ENCODE assay signal across 1 cellular context in genomic region chr22:30247561-30247960, GRCh38.
TF ChIP-seq lines count a peak whose summit lies in the region.

No MANE protein-coding gene starts in this region.

TF ChIP-seq in HepG2, 621 proteins besides CTCF, POLR2A, EP300 and RAD21:
- TF ChIP-seq, protein P1, sequence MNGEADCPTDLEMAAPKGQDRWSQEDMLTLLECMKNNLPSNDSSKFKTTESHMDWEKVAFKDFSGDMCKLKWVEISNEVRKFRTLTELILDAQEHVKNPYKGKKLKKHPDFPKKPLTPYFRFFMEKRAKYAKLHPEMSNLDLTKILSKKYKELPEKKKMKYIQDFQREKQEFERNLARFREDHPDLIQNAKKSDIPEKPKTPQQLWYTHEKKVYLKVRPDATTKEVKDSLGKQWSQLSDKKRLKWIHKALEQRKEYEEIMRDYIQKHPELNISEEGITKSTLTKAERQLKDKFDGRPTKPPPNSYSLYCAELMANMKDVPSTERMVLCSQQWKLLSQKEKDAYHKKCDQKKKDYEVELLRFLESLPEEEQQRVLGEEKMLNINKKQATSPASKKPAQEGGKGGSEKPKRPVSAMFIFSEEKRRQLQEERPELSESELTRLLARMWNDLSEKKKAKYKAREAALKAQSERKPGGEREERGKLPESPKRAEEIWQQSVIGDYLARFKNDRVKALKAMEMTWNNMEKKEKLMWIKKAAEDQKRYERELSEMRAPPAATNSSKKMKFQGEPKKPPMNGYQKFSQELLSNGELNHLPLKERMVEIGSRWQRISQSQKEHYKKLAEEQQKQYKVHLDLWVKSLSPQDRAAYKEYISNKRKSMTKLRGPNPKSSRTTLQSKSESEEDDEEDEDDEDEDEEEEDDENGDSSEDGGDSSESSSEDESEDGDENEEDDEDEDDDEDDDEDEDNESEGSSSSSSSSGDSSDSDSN (CRISPR knock-in tag; IDR thresholded peaks at IDR 0.05), result 0 out of 2 replicates have a peak, but pooled peaks have one; percentile 2
- no peak for TF ChIP-seq ATF4 (CRISPR knock-in tag; IDR thresholded peaks at IDR 0.05)
- no peak for TF ChIP-seq ZNF780A (CRISPR knock-in tag; IDR thresholded peaks at IDR 0.05)
- TF ChIP-seq FOXJ3 (CRISPR knock-in tag; IDR thresholded peaks at IDR 0.05; ENCODE audit: borderline replicate concordance), result no peak
- no peak for TF ChIP-seq GABPA (IDR thresholded peaks at IDR 0.05; ENCODE audit: low read depth, low read length)
- no peak for TF ChIP-seq GABPA (CRISPR knock-in tag; IDR thresholded peaks at IDR 0.05; ENCODE audit: low read depth)
- no peak for TF ChIP-seq ZNF543 (CRISPR knock-in tag; IDR thresholded peaks at IDR 0.05)
- no peak for TF ChIP-seq MEIS1 (CRISPR knock-in tag; IDR thresholded peaks at IDR 0.05; ENCODE audit: borderline replicate concordance)
- TF ChIP-seq RARA (CRISPR knock-in tag; IDR thresholded peaks at IDR 0.05), result no peak
- TF ChIP-seq, protein P2, sequence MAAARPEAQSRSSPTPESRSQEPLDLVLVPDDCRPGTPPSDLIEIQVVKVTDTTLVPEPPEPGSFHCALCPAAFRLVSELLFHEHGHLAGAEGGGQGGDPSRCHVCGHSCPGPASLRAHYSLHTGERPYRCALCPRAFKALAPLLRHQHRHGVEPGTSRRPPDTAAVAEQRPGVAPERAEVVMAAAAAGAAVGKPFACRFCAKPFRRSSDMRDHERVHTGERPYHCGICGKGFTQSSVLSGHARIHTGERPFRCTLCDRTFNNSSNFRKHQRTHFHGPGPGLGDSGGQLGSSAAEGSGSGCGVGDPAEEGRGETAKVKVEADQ (CRISPR knock-in tag; IDR thresholded peaks at IDR 0.05; ENCODE audit: borderline replicate concordance), result no peak
- no peak for TF ChIP-seq ZNF790 (CRISPR knock-in tag; IDR thresholded peaks at IDR 0.05; ENCODE audit: borderline replicate concordance)
- no peak for TF ChIP-seq ATAD3A (CRISPR knock-in tag; IDR thresholded peaks at IDR 0.05)
- TF ChIP-seq SP5 (CRISPR knock-in tag; IDR thresholded peaks at IDR 0.05; ENCODE audit: borderline replicate concordance, low read depth), result 0 out of 2 replicates have a peak, but pooled peaks have one; percentile 8
- TF ChIP-seq RBM39 (IDR thresholded peaks at IDR 0.05; ENCODE audit: low read depth, low read length, poor library complexity, severe bottlenecking), result no peak
- TF ChIP-seq ARNTL (CRISPR knock-in tag; IDR thresholded peaks at IDR 0.05), result no peak
- TF ChIP-seq U2AF1 (optimal IDR thresholded peaks at IDR 0.05; ENCODE audit: low read depth, low read length), result no peak
- no peak for TF ChIP-seq RBFOX2 (IDR thresholded peaks at IDR 0.05; ENCODE audit: low read depth, low read length)
